In genomic region chr12:112419269-112420133, GRCh38 we compare ENCODE assay signal across 1 cellular context.
A peak's percentile ranks its signal among the peaks of the same experiment; 100 is the strongest.
TF ChIP-seq lines count a peak whose summit lies in the region.

No MANE protein-coding gene starts in this region.

TF ChIP-seq in K562, 482 proteins besides CTCF, POLR2A, EP300 and RAD21 (continued from another document and continues in another):
- TF ChIP-seq, protein P1, sequence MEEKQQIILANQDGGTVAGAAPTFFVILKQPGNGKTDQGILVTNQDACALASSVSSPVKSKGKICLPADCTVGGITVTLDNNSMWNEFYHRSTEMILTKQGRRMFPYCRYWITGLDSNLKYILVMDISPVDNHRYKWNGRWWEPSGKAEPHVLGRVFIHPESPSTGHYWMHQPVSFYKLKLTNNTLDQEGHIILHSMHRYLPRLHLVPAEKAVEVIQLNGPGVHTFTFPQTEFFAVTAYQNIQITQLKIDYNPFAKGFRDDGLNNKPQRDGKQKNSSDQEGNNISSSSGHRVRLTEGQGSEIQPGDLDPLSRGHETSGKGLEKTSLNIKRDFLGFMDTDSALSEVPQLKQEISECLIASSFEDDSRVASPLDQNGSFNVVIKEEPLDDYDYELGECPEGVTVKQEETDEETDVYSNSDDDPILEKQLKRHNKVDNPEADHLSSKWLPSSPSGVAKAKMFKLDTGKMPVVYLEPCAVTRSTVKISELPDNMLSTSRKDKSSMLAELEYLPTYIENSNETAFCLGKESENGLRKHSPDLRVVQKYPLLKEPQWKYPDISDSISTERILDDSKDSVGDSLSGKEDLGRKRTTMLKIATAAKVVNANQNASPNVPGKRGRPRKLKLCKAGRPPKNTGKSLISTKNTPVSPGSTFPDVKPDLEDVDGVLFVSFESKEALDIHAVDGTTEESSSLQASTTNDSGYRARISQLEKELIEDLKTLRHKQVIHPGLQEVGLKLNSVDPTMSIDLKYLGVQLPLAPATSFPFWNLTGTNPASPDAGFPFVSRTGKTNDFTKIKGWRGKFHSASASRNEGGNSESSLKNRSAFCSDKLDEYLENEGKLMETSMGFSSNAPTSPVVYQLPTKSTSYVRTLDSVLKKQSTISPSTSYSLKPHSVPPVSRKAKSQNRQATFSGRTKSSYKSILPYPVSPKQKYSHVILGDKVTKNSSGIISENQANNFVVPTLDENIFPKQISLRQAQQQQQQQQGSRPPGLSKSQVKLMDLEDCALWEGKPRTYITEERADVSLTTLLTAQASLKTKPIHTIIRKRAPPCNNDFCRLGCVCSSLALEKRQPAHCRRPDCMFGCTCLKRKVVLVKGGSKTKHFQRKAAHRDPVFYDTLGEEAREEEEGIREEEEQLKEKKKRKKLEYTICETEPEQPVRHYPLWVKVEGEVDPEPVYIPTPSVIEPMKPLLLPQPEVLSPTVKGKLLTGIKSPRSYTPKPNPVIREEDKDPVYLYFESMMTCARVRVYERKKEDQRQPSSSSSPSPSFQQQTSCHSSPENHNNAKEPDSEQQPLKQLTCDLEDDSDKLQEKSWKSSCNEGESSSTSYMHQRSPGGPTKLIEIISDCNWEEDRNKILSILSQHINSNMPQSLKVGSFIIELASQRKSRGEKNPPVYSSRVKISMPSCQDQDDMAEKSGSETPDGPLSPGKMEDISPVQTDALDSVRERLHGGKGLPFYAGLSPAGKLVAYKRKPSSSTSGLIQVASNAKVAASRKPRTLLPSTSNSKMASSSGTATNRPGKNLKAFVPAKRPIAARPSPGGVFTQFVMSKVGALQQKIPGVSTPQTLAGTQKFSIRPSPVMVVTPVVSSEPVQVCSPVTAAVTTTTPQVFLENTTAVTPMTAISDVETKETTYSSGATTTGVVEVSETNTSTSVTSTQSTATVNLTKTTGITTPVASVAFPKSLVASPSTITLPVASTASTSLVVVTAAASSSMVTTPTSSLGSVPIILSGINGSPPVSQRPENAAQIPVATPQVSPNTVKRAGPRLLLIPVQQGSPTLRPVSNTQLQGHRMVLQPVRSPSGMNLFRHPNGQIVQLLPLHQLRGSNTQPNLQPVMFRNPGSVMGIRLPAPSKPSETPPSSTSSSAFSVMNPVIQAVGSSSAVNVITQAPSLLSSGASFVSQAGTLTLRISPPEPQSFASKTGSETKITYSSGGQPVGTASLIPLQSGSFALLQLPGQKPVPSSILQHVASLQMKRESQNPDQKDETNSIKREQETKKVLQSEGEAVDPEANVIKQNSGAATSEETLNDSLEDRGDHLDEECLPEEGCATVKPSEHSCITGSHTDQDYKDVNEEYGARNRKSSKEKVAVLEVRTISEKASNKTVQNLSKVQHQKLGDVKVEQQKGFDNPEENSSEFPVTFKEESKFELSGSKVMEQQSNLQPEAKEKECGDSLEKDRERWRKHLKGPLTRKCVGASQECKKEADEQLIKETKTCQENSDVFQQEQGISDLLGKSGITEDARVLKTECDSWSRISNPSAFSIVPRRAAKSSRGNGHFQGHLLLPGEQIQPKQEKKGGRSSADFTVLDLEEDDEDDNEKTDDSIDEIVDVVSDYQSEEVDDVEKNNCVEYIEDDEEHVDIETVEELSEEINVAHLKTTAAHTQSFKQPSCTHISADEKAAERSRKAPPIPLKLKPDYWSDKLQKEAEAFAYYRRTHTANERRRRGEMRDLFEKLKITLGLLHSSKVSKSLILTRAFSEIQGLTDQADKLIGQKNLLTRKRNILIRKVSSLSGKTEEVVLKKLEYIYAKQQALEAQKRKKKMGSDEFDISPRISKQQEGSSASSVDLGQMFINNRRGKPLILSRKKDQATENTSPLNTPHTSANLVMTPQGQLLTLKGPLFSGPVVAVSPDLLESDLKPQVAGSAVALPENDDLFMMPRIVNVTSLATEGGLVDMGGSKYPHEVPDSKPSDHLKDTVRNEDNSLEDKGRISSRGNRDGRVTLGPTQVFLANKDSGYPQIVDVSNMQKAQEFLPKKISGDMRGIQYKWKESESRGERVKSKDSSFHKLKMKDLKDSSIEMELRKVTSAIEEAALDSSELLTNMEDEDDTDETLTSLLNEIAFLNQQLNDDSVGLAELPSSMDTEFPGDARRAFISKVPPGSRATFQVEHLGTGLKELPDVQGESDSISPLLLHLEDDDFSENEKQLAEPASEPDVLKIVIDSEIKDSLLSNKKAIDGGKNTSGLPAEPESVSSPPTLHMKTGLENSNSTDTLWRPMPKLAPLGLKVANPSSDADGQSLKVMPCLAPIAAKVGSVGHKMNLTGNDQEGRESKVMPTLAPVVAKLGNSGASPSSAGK (IDR thresholded peaks at IDR 0.05), result peak; percentile 30; the same call in 1 of the 2 replicates
- TF ChIP-seq ZBTB8A (IDR thresholded peaks at IDR 0.05; ENCODE audit: partially characterized antibody), result no peak
- TF ChIP-seq ZNF586 (CRISPR knock-in tag; conservative IDR thresholded peaks at IDR 0.05), result no peak
- TF ChIP-seq CEBPZ (IDR thresholded peaks at IDR 0.05; ENCODE audit: borderline replicate concordance, low read depth, low read length), result no peak
- TF ChIP-seq HDAC2 (IDR thresholded peaks at IDR 0.05), result peak; percentile 83
- no peak for TF ChIP-seq NFXL1 (CRISPR knock-in tag; IDR thresholded peaks at IDR 0.05)
- TF ChIP-seq EWSR1 (IDR thresholded peaks at IDR 0.05; ENCODE audit: borderline replicate concordance, low read depth, partially characterized antibody), result no peak
- no peak for TF ChIP-seq E2F1 (CRISPR knock-in tag; IDR thresholded peaks at IDR 0.05)
- TF ChIP-seq HMGN3 (IDR thresholded peaks at IDR 0.05; ENCODE audit: borderline replicate concordance, extremely low read depth, insufficient read length, low read depth, low read length), result peak; percentile 10
- no peak for TF ChIP-seq STAG1 (CRISPR knock-in tag; IDR thresholded peaks at IDR 0.05; ENCODE audit: borderline replicate concordance)
- TF ChIP-seq CBFA2T3 (IDR thresholded peaks at IDR 0.05), result no peak
- no peak for TF ChIP-seq NFYB (IDR thresholded peaks at IDR 0.05; ENCODE audit: extremely low read depth, insufficient read length)
- peak; percentile 8 for TF ChIP-seq FUS (optimal IDR thresholded peaks at IDR 0.05; ENCODE audit: low read depth, low read length)
- TF ChIP-seq JUNB (CRISPR knock-in tag; conservative IDR thresholded peaks at IDR 0.05), result no peak
- TF ChIP-seq SMARCA5 (IDR thresholded peaks at IDR 0.05), result peak; percentile 91
- TF ChIP-seq, protein P2, sequence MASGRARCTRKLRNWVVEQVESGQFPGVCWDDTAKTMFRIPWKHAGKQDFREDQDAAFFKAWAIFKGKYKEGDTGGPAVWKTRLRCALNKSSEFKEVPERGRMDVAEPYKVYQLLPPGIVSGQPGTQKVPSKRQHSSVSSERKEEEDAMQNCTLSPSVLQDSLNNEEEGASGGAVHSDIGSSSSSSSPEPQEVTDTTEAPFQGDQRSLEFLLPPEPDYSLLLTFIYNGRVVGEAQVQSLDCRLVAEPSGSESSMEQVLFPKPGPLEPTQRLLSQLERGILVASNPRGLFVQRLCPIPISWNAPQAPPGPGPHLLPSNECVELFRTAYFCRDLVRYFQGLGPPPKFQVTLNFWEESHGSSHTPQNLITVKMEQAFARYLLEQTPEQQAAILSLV (tag; IDR thresholded peaks at IDR 0.05), result no peak
- no peak for TF ChIP-seq ZNF561 (CRISPR knock-in tag; conservative IDR thresholded peaks at IDR 0.05)
- TF ChIP-seq, protein P3, sequence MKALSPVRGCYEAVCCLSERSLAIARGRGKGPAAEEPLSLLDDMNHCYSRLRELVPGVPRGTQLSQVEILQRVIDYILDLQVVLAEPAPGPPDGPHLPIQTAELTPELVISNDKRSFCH (CRISPR knock-in tag; IDR thresholded peaks at IDR 0.05), result no peak
- TF ChIP-seq, protein P3 (tag; IDR thresholded peaks at IDR 0.05), result no peak
- no peak for TF ChIP-seq ZNF79 (CRISPR knock-in tag; IDR thresholded peaks at IDR 0.05; ENCODE audit: low read depth)
- no peak for TF ChIP-seq TRIM28 (IDR thresholded peaks at IDR 0.05)
- TF ChIP-seq, protein P4, sequence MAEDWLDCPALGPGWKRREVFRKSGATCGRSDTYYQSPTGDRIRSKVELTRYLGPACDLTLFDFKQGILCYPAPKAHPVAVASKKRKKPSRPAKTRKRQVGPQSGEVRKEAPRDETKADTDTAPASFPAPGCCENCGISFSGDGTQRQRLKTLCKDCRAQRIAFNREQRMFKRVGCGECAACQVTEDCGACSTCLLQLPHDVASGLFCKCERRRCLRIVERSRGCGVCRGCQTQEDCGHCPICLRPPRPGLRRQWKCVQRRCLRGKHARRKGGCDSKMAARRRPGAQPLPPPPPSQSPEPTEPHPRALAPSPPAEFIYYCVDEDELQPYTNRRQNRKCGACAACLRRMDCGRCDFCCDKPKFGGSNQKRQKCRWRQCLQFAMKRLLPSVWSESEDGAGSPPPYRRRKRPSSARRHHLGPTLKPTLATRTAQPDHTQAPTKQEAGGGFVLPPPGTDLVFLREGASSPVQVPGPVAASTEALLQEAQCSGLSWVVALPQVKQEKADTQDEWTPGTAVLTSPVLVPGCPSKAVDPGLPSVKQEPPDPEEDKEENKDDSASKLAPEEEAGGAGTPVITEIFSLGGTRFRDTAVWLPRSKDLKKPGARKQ (CRISPR knock-in tag; IDR thresholded peaks at IDR 0.05), result no peak
- TF ChIP-seq MAFF (IDR thresholded peaks at IDR 0.05; ENCODE audit: low read length), result no peak
- TF ChIP-seq DIDO1 (tag; IDR thresholded peaks at IDR 0.05; ENCODE audit: low read depth), result no peak
- TF ChIP-seq, protein P5, sequence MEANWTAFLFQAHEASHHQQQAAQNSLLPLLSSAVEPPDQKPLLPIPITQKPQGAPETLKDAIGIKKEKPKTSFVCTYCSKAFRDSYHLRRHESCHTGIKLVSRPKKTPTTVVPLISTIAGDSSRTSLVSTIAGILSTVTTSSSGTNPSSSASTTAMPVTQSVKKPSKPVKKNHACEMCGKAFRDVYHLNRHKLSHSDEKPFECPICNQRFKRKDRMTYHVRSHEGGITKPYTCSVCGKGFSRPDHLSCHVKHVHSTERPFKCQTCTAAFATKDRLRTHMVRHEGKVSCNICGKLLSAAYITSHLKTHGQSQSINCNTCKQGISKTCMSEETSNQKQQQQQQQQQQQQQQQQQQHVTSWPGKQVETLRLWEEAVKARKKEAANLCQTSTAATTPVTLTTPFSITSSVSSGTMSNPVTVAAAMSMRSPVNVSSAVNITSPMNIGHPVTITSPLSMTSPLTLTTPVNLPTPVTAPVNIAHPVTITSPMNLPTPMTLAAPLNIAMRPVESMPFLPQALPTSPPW (CRISPR knock-in tag; IDR thresholded peaks at IDR 0.05), result no peak
- TF ChIP-seq, protein P6, sequence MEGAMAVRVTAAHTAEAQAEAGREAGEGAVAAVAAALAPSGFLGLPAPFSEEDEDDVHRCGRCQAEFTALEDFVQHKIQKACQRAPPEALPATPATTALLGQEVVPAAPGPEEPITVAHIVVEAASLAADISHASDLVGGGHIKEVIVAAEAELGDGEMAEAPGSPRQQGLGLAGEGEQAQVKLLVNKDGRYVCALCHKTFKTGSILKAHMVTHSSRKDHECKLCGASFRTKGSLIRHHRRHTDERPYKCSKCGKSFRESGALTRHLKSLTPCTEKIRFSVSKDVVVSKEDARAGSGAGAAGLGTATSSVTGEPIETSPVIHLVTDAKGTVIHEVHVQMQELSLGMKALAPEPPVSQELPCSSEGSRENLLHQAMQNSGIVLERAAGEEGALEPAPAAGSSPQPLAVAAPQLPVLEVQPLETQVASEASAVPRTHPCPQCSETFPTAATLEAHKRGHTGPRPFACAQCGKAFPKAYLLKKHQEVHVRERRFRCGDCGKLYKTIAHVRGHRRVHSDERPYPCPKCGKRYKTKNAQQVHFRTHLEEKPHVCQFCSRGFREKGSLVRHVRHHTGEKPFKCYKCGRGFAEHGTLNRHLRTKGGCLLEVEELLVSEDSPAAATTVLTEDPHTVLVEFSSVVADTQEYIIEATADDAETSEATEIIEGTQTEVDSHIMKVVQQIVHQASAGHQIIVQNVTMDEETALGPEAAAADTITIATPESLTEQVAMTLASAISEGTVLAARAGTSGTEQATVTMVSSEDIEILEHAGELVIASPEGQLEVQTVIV (CRISPR knock-in tag; IDR thresholded peaks at IDR 0.05; ENCODE audit: borderline replicate concordance), result no peak
- no peak for TF ChIP-seq C11orf30 (IDR thresholded peaks at IDR 0.05; ENCODE audit: low read depth)
- TF ChIP-seq NBN (IDR thresholded peaks at IDR 0.05; ENCODE audit: low read depth), result no peak
